ENCODE assay signal across 1 cellular context in genomic region chr10:101818119-101818957, GRCh38.
TF ChIP-seq lines count a peak whose summit lies in the region.

TSS of gene OGA (minus strand) at chr10:101818444. CDS start at chr10:101818022, 422 bp downstream.

TF ChIP-seq in H1, 55 proteins besides CTCF, POLR2A, EP300 and RAD21 (continued from another document):
- TF ChIP-seq ATF3 (IDR thresholded peaks at IDR 0.05; ENCODE audit: insufficient read depth, low read depth, low read length) (no peak), SUZ12 (IDR thresholded peaks at IDR 0.05; ENCODE audit: low read length) (no peak), JUND (IDR thresholded peaks at IDR 0.05; ENCODE audit: low read length) (peak; percentile 97), RNF2 (IDR thresholded peaks at IDR 0.05; ENCODE audit: borderline replicate concordance, low read depth, low read length, missing control alignments, poor library complexity, severe bottlenecking) (no peak), TAF1 (IDR thresholded peaks at IDR 0.05; ENCODE audit: low read depth, low read length) (peak; percentile 100), TCF12 (IDR thresholded peaks at IDR 0.05; ENCODE audit: low read depth, low read length) (0 out of 2 replicates have a peak, but pooled peaks have one; percentile 10), HDAC6 (IDR thresholded peaks at IDR 0.05; ENCODE audit: low read depth, low read length) (no peak), ZNF274 (IDR thresholded peaks at IDR 0.05; ENCODE audit: borderline replicate concordance, extremely low read depth, low read length) (no peak), PHF8 (conservative IDR thresholded peaks at IDR 0.05; ENCODE audit: low read depth, low read length) (peak; percentile 97), RBBP5 (IDR thresholded peaks at IDR 0.05; ENCODE audit: borderline replicate concordance, low read depth, low read length) (no peak), POLR2AphosphoS5 (IDR thresholded peaks at IDR 0.05; ENCODE audit: low read depth, low read length) (peak; percentile 94), CTBP2 (IDR thresholded peaks at IDR 0.05; ENCODE audit: borderline replicate concordance, insufficient read depth, insufficient read length, low read length) (no peak), SAP30 (IDR thresholded peaks at IDR 0.05; ENCODE audit: insufficient read depth, insufficient replicate concordance, low read length) (peak; percentile 35), JUN (IDR thresholded peaks at IDR 0.05; ENCODE audit: low read depth, low read length) (peak; percentile 84), NANOG (IDR thresholded peaks at IDR 0.05; ENCODE audit: insufficient read depth, low read depth, low read length, poor library complexity, severe bottlenecking) (peak; percentile 36), TBP (IDR thresholded peaks at IDR 0.05; ENCODE audit: low read depth, low read length) (peak; percentile 97), ATF2 (IDR thresholded peaks at IDR 0.05; ENCODE audit: low read length) (peak; percentile 85), GTF2F1 (IDR thresholded peaks at IDR 0.05; ENCODE audit: borderline replicate concordance, low read depth, low read length) (no peak), CBX8 (IDR thresholded peaks at IDR 0.05; ENCODE audit: borderline replicate concordance, low read depth, low read length) (no peak), SIRT6 (IDR thresholded peaks at IDR 0.05; ENCODE audit: low read length) (no peak), RFX5 (IDR thresholded peaks at IDR 0.05; ENCODE audit: borderline replicate concordance, low read depth, low read length) (no peak), CREB1 (IDR thresholded peaks at IDR 0.05) (peak; percentile 74), SP1 (IDR thresholded peaks at IDR 0.05; ENCODE audit: low read depth, low read length) (peak; percentile 95), KDM5A (IDR thresholded peaks at IDR 0.05; ENCODE audit: low read length) (0 out of 2 replicates have a peak, but pooled peaks have one; percentile 13), ASH2L (IDR thresholded peaks at IDR 0.05; ENCODE audit: low read length) (peak; percentile 2), E2F6 (IDR thresholded peaks at IDR 0.05) (no peak), SP2 (IDR thresholded peaks at IDR 0.05; ENCODE audit: low read length) (no peak), SP4 (IDR thresholded peaks at IDR 0.05; ENCODE audit: low read length) (no peak; the same call in none of the 2 replicates), KDM1A (IDR thresholded peaks at IDR 0.05; ENCODE audit: borderline replicate concordance, low read length) (no peak), HDAC2 (IDR thresholded peaks at IDR 0.05; ENCODE audit: borderline replicate concordance in 1 of 2, low read depth in 2 of 2, low read length in 2 of 2) (no peak; a peak in 1 of 4 replicates), BCL11A (IDR thresholded peaks at IDR 0.05; ENCODE audit: low read depth in 2 of 2, low read length in 2 of 2) (no peak), BACH1 (IDR thresholded peaks at IDR 0.05; ENCODE audit: low read length) (no peak), CEBPB (IDR thresholded peaks at IDR 0.05; ENCODE audit: low read depth, low read length) (peak; percentile 51; the same call in 1 of the 2 replicates), TEAD4 (IDR thresholded peaks at IDR 0.05; ENCODE audit: low read depth, low read length) (peak; percentile 20; the same call in 1 of the 2 replicates), CBX5 (IDR thresholded peaks at IDR 0.05; ENCODE audit: low read depth, low read length) (no peak), YY1 (IDR thresholded peaks at IDR 0.05; ENCODE audit: low read depth, low read length) (no peak), EGR1 (IDR thresholded peaks at IDR 0.05; ENCODE audit: borderline replicate concordance, low read depth, low read length) (peak; percentile 87), NRF1 (IDR thresholded peaks at IDR 0.05; ENCODE audit: low read depth, low read length) (peak; percentile 72), CHD1 (IDR thresholded peaks at IDR 0.05; ENCODE audit: low read depth, low read length) (peak; percentile 98), GABPA (IDR thresholded peaks at IDR 0.05; ENCODE audit: borderline replicate concordance, insufficient read depth, low read length) (no peak), POU5F1 (IDR thresholded peaks at IDR 0.05; ENCODE audit: low read depth, low read length) (no peak), FOSL1 (IDR thresholded peaks at IDR 0.05; ENCODE audit: insufficient read depth, low read depth, low read length) (no peak), BRCA1 (IDR thresholded peaks at IDR 0.05; ENCODE audit: low read depth, low read length) (peak; percentile 49; the same call in 1 of the 2 replicates), TAF7 (optimal IDR thresholded peaks at IDR 0.05; ENCODE audit: borderline replicate concordance, low read depth, low read length) (peak; percentile 100), SIX5 (IDR thresholded peaks at IDR 0.05; ENCODE audit: low read depth, low read length) (peak; percentile 62), SIN3A (conservative IDR thresholded peaks at IDR 0.05 in 1 of 2, IDR thresholded peaks at IDR 0.05 in 1 of 2; ENCODE audit: low read depth in 1 of 2, low read length in 2 of 2) (peak in 1 of 2 experiments; percentile 18; a peak in 2 of 4 replicates), MAFK (IDR thresholded peaks at IDR 0.05; ENCODE audit: low read depth, low read length) (no peak), CHD2 (IDR thresholded peaks at IDR 0.05; ENCODE audit: low read length) (peak; percentile 63), SRF (IDR thresholded peaks at IDR 0.05; ENCODE audit: low read depth, low read length) (no peak), RXRA (IDR thresholded peaks at IDR 0.05; ENCODE audit: insufficient read depth, low read depth, low read length) (no peak)
- TF ChIP-seq, protein P1, sequence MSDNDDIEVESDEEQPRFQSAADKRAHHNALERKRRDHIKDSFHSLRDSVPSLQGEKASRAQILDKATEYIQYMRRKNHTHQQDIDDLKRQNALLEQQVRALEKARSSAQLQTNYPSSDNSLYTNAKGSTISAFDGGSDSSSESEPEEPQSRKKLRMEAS (IDR thresholded peaks at IDR 0.05), result peak; percentile 60; the same call in 1 of the 2 replicates
- TF ChIP-seq, protein P2, sequence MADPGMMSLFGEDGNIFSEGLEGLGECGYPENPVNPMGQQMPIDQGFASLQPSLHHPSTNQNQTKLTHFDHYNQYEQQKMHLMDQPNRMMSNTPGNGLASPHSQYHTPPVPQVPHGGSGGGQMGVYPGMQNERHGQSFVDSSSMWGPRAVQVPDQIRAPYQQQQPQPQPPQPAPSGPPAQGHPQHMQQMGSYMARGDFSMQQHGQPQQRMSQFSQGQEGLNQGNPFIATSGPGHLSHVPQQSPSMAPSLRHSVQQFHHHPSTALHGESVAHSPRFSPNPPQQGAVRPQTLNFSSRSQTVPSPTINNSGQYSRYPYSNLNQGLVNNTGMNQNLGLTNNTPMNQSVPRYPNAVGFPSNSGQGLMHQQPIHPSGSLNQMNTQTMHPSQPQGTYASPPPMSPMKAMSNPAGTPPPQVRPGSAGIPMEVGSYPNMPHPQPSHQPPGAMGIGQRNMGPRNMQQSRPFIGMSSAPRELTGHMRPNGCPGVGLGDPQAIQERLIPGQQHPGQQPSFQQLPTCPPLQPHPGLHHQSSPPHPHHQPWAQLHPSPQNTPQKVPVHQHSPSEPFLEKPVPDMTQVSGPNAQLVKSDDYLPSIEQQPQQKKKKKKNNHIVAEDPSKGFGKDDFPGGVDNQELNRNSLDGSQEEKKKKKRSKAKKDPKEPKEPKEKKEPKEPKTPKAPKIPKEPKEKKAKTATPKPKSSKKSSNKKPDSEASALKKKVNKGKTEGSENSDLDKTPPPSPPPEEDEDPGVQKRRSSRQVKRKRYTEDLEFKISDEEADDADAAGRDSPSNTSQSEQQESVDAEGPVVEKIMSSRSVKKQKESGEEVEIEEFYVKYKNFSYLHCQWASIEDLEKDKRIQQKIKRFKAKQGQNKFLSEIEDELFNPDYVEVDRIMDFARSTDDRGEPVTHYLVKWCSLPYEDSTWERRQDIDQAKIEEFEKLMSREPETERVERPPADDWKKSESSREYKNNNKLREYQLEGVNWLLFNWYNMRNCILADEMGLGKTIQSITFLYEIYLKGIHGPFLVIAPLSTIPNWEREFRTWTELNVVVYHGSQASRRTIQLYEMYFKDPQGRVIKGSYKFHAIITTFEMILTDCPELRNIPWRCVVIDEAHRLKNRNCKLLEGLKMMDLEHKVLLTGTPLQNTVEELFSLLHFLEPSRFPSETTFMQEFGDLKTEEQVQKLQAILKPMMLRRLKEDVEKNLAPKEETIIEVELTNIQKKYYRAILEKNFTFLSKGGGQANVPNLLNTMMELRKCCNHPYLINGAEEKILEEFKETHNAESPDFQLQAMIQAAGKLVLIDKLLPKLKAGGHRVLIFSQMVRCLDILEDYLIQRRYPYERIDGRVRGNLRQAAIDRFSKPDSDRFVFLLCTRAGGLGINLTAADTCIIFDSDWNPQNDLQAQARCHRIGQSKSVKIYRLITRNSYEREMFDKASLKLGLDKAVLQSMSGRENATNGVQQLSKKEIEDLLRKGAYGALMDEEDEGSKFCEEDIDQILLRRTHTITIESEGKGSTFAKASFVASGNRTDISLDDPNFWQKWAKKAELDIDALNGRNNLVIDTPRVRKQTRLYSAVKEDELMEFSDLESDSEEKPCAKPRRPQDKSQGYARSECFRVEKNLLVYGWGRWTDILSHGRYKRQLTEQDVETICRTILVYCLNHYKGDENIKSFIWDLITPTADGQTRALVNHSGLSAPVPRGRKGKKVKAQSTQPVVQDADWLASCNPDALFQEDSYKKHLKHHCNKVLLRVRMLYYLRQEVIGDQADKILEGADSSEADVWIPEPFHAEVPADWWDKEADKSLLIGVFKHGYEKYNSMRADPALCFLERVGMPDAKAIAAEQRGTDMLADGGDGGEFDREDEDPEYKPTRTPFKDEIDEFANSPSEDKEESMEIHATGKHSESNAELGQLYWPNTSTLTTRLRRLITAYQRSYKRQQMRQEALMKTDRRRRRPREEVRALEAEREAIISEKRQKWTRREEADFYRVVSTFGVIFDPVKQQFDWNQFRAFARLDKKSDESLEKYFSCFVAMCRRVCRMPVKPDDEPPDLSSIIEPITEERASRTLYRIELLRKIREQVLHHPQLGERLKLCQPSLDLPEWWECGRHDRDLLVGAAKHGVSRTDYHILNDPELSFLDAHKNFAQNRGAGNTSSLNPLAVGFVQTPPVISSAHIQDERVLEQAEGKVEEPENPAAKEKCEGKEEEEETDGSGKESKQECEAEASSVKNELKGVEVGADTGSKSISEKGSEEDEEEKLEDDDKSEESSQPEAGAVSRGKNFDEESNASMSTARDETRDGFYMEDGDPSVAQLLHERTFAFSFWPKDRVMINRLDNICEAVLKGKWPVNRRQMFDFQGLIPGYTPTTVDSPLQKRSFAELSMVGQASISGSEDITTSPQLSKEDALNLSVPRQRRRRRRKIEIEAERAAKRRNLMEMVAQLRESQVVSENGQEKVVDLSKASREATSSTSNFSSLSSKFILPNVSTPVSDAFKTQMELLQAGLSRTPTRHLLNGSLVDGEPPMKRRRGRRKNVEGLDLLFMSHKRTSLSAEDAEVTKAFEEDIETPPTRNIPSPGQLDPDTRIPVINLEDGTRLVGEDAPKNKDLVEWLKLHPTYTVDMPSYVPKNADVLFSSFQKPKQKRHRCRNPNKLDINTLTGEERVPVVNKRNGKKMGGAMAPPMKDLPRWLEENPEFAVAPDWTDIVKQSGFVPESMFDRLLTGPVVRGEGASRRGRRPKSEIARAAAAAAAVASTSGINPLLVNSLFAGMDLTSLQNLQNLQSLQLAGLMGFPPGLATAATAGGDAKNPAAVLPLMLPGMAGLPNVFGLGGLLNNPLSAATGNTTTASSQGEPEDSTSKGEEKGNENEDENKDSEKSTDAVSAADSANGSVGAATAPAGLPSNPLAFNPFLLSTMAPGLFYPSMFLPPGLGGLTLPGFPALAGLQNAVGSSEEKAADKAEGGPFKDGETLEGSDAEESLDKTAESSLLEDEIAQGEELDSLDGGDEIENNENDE (IDR thresholded peaks at IDR 0.05; ENCODE audit: insufficient replicate concordance, low read length), result no peak
- TF ChIP-seq, protein P3, sequence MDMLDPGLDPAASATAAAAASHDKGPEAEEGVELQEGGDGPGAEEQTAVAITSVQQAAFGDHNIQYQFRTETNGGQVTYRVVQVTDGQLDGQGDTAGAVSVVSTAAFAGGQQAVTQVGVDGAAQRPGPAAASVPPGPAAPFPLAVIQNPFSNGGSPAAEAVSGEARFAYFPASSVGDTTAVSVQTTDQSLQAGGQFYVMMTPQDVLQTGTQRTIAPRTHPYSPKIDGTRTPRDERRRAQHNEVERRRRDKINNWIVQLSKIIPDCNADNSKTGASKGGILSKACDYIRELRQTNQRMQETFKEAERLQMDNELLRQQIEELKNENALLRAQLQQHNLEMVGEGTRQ (IDR thresholded peaks at IDR 0.05; ENCODE audit: low read length), result no peak
